Comparison of ENCODE assay signal across 8 cellular contexts in genomic region chr1:41122851-41123518, GRCh38.
A peak's percentile ranks its signal among the peaks of the same experiment; 100 is the strongest.
DNase-seq lines count a peak whose midpoint lies in the region; ATAC-seq and TF ChIP-seq lines count a peak whose summit lies in the region.

No MANE protein-coding gene starts in this region.

- peak; percentile 62 for TF ChIP-seq CTCF in left ventricle myocardium inferior (IDR thresholded peaks at IDR 0.05; ENCODE audit: borderline replicate concordance)

- no peaks in the 10 kb centered on the region for H3K27me3 ChIP-seq in left ventricle myocardium inferior (ENCODE audit: low read depth)

- H3K4me3 ChIP-seq in left ventricle myocardium inferior, result no peak overlapping the region

- ATAC-seq in Right ventricle myocardium inferior, result no peak
- peak; percentile 86 for ATAC-seq in left lobe of liver
- ATAC-seq in HG03280 (IDR thresholded peaks at IDR 0.05; ENCODE audit: unreplicated experiment), result no peak
- no peak for ATAC-seq in HG03342 (IDR thresholded peaks at IDR 0.05; ENCODE audit: unreplicated experiment)

- H3K4me1 ChIP-seq in left ventricle myocardium inferior, result no peaks in the 10 kb centered on the region

- DNase-seq in left ventricle myocardium inferior, result no peak
- no peak for DNase-seq in Right ventricle myocardium inferior (ENCODE audit: missing footprints)
- DNase-seq in NCI-H345 treated with DMSO at 0.1 percent for 48 hours (lab: John Stamatoyannopoulos, UW; ENCODE audit: unreplicated experiment), result peak; percentile 1
- peak; percentile 74 for DNase-seq in astrocyte of the hippocampus (ENCODE audit: low read depth, low spot score)
- DNase-seq in left lobe of liver (ENCODE audit: low spot score), result no peak
- no peak for DNase-seq in NK-92 treated with Interleukin-12 subunit alpha and Interleukin-12 subunit beta, amount 100 ng/mL, for 24 hours (lab: John Stamatoyannopoulos, UW)

- H3K36me3 ChIP-seq in left ventricle myocardium inferior, result no peaks in the 10 kb centered on the region

- intact Hi-C loops in left ventricle myocardium inferior (cut with micrococcal nuclease), result no loop called here
- intact Hi-C loops in Right ventricle myocardium inferior (cut with DNase I), result no loop called here

- H3K27ac ChIP-seq in left ventricle myocardium inferior (replicated peaks), result no peak overlapping the region

- H3K9me3 ChIP-seq in left ventricle myocardium inferior (replicated peaks), result no peaks in the 10 kb centered on the region

Comparison
In these comparisons a context has a peak if more than half of its experiments do, and no peak if none do; other contexts are left out.
1. DNase-seq: peak in NCI-H345 treated with DMSO at 0.1 percent for 48 hours (single experiment) and astrocyte of the hippocampus (single experiment); none in left ventricle myocardium inferior (single experiment), Right ventricle myocardium inferior (single experiment), left lobe of liver (single experiment) and NK-92 treated with Interleukin-12 subunit alpha and Interleukin-12 subunit beta, amount 100 ng/mL, for 24 hours (single experiment).